In the genomic region with DNA sequence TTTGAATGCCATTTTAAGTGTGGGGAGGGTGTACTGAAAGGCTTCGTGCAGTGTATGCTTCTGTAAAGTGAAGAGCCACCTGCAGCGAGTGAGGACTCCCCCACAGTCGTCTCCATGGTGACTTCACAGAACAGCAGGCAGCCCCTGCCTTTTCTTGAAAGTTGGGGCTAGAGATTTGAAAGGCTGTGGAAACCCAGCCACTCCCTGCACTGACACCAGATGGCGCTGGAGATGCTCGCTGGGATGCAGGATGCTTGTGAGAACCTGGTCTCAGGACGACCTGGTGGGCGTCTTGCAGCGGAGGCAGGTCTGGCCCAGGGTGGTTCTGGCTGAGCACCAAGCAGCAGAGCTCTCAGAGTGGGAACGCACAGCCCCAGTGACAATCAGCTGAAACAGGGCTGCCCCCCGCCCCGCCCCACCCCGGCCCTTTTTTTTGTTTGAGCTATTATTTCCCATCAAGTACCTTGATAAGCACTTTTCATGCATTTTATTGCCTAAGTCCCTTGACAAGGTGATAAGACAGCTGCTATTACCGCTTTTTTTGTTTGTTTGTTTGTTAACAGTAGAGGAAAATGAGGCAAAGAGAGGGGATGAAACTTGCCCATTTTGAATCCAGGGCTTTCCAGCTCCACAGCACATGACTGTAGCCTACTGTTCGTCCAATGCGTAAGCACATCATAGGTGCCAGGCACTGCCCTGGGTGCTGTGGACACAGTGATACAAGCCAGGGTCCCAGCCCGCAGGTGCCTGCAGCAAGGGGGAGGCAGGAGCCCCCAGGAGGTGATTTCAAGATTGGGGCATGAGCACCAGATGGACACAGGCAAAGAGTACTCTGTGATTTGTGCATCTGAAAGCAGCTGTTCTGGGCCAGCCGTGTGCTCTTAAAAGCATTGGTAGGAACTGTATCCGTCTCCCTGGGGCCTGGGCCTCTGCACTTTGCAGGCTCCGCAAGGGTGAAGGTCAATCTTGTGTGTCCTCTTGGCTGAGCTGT, we compare ENCODE assay signal across 9 cellular contexts.
A peak's percentile ranks its signal among the peaks of the same experiment; 100 is the strongest.
DNase-seq lines count a peak whose midpoint lies in the region; ATAC-seq, FAIRE-seq and TF ChIP-seq lines count a peak whose summit lies in the region.
"Had no signal": no experiment of that assay in that cellular context is flagged by ENCODE, and none has a peak within 500 bp of the region (broad histone marks: within the 10 kb centered on the region; RNA-seq: fewer than 3 reads in every experiment).

No MANE protein-coding gene starts in this region.

- H3K27me3 Mint-ChIP-seq in WTC11 (ENCODE audit: low read depth) = peaks cover 8% of the 10 kb centered on the region

- POLR2A ChIA-PET in WTC11 (lab: Charles Lee) = no interaction called here

- CTCF ChIA-PET in WTC11 (lab: Charles Lee) = interaction anchor here (0.6 to 8.3 kb wide), 19 partner anchors 12 to 267 kb away, joined by 3 to 89 read pairs (median 4); a partner anchor contains a TSS

- peak; percentile 94 for ATAC-seq in WTC11

- TF ChIP-seq POLR2A in GM12891 (IDR thresholded peaks at IDR 0.05; ENCODE audit: low read depth, low read length) = no peak

- H3K4me3 Mint-ChIP-seq in WTC11 = no peak overlapping the region
- H3K4me3 Mint-ChIP-seq: memory B cell had no signal

- TF ChIP-seq CTCF in WTC11 (IDR thresholded peaks at IDR 0.05) = peak; percentile 63

- peak; percentile 85 for FAIRE-seq in GM12891 (lab: Jason Lieb, UNC)

- H3K36me3 Mint-ChIP-seq in WTC11 = no peaks in the 10 kb centered on the region
- H3K36me3 Mint-ChIP-seq: memory B cell had no signal

- no peaks in the 10 kb centered on the region for H3K4me1 Mint-ChIP-seq in WTC11
- H3K4me1 Mint-ChIP-seq: memory B cell had no signal

- DNase-seq in AG20443 (ENCODE audit: low spot score) (peak; percentile 83), GM12891 (ENCODE audit: insufficient read length, low spot score) (peak; percentile 66), NCI-H146 (lab: John Stamatoyannopoulos, UW) (peak; percentile 68), WTC11 (ENCODE audit: low spot score) (peak; percentile 87), fibroblast of the conjunctiva (ENCODE audit: low read depth) (peak; percentile 12), occipital lobe (lab: John Stamatoyannopoulos, UW) (peak; percentile 57), amniotic stem cell (lab: John Stamatoyannopoulos, UW) (no peak), HCEC 1CT (no peak)

- H3K9me3 Mint-ChIP-seq in WTC11 = no peaks in the 10 kb centered on the region
- H3K9me3 Mint-ChIP-seq: memory B cell had no signal

- no peak overlapping the region for H3K27ac Mint-ChIP-seq in WTC11
- H3K27ac Mint-ChIP-seq: memory B cell had no signal

TF ChIP-seq in GM12891, 5 proteins besides CTCF, POLR2A, EP300 and RAD21:
- no peak for TF ChIP-seq TAF1 (IDR thresholded peaks at IDR 0.05; ENCODE audit: low read depth, low read length)
- TF ChIP-seq PAX5 (IDR thresholded peaks at IDR 0.05; ENCODE audit: insufficient read depth, low read length, severe bottlenecking) = no peak
- no peak for TF ChIP-seq POU2F2 (IDR thresholded peaks at IDR 0.05; ENCODE audit: low read depth, low read length)
TF ChIP-seq in GM12891: peak in this region for 0.

TF ChIP-seq in WTC11, 78 proteins besides CTCF, POLR2A, EP300 and RAD21:
- TF ChIP-seq, protein P1, sequence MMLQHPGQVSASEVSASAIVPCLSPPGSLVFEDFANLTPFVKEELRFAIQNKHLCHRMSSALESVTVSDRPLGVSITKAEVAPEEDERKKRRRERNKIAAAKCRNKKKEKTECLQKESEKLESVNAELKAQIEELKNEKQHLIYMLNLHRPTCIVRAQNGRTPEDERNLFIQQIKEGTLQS (CRISPR knock-in tag; conservative IDR thresholded peaks at IDR 0.05) = no peak
- TF ChIP-seq SMAD4 (CRISPR knock-in tag; IDR thresholded peaks at IDR 0.05) (no peak), FOXJ3 (CRISPR knock-in tag; IDR thresholded peaks at IDR 0.05; ENCODE audit: borderline replicate concordance) (no peak), NFYB (CRISPR knock-in tag; conservative IDR thresholded peaks at IDR 0.05; ENCODE audit: low read depth) (no peak), MYBL2 (CRISPR knock-in tag; IDR thresholded peaks at IDR 0.05) (no peak), HMGA2 (CRISPR knock-in tag; IDR thresholded peaks at IDR 0.05) (no peak), ZNF317 (CRISPR knock-in tag; IDR thresholded peaks at IDR 0.05; ENCODE audit: borderline replicate concordance, low read depth) (no peak)
- TF ChIP-seq, protein P2, sequence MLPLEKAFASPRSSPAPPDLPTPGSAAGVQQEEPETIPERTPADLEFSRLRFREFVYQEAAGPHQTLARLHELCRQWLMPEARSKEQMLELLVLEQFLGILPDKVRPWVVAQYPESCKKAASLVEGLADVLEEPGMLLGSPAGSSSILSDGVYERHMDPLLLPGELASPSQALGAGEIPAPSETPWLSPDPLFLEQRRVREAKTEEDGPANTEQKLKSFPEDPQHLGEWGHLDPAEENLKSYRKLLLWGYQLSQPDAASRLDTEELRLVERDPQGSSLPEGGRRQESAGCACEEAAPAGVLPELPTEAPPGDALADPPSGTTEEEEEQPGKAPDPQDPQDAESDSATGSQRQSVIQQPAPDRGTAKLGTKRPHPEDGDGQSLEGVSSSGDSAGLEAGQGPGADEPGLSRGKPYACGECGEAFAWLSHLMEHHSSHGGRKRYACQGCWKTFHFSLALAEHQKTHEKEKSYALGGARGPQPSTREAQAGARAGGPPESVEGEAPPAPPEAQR (CRISPR knock-in tag; IDR thresholded peaks at IDR 0.05) = no peak
- TF ChIP-seq, protein P3, sequence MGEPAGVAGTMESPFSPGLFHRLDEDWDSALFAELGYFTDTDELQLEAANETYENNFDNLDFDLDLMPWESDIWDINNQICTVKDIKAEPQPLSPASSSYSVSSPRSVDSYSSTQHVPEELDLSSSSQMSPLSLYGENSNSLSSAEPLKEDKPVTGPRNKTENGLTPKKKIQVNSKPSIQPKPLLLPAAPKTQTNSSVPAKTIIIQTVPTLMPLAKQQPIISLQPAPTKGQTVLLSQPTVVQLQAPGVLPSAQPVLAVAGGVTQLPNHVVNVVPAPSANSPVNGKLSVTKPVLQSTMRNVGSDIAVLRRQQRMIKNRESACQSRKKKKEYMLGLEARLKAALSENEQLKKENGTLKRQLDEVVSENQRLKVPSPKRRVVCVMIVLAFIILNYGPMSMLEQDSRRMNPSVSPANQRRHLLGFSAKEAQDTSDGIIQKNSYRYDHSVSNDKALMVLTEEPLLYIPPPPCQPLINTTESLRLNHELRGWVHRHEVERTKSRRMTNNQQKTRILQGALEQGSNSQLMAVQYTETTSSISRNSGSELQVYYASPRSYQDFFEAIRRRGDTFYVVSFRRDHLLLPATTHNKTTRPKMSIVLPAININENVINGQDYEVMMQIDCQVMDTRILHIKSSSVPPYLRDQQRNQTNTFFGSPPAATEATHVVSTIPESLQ (CRISPR knock-in tag; IDR thresholded peaks at IDR 0.05) = no peak
TF ChIP-seq in WTC11: peak in this region for 0.

Comparison
In these comparisons a context has a peak if more than half of its experiments do, and no peak if none do; other contexts are left out.
1. DNase-seq: peak in AG20443 (single experiment), GM12891 (single experiment), NCI-H146 (single experiment), WTC11 (single experiment), fibroblast of the conjunctiva (single experiment) and occipital lobe (single experiment); none in amniotic stem cell (single experiment) and HCEC 1CT (single experiment).